ENCODE assay signal across 8 cellular contexts in genomic region chr14:66508846-66509621, GRCh38. TPM values are rescaled to one million over a fixed set of nuclear protein-coding genes. Genes with fewer than 3 reads are reported as not detected.
A peak's percentile ranks its signal among the peaks of the same experiment; 100 is the strongest.
DNase-seq lines count a peak whose midpoint lies in the region; ATAC-seq and TF ChIP-seq lines count a peak whose summit lies in the region.

No MANE protein-coding gene starts in this region.

- DNase-seq in BJ (ENCODE audit: low read depth) (no peak), KBM-7 (peak; percentile 44), kidney epithelial cell (ENCODE audit: low read depth) (no peak)
- DNase-seq in activated CD4-positive, CD25-positive, alpha-beta regulatory T cell (lab: John Stamatoyannopoulos, UW): peak in 3 of 4 experiments; percentile 7 to 22 (median 9)
- DNase-seq in central memory CD4-positive, alpha-beta T cell: peak; percentile 45
- peak; percentile 43 for DNase-seq in stimulated activated CD4-positive, alpha-beta T cell treated with anti-CD3 and anti-CD28 coated beads, Interleukin-12 subunit alpha, Interleukin-12 subunit beta, amount 100 ng/mL, for 4 hours

- TF ChIP-seq CTCF in BJ (IDR thresholded peaks at IDR 0.05; ENCODE audit: insufficient read depth, low read depth, low read length) (no peak), kidney epithelial cell (IDR thresholded peaks at IDR 0.05; ENCODE audit: insufficient read depth, low read length, poor library complexity, severe bottlenecking) (no peak)

- ATAC-seq in GM19351 (IDR thresholded peaks at IDR 0.05; ENCODE audit: unreplicated experiment): peak; percentile 17
- no peak for ATAC-seq in HG03442 (IDR thresholded peaks at IDR 0.05; ENCODE audit: unreplicated experiment)

- POLR2A ChIA-PET in BJ (lab: Charles Lee): interaction anchor here (0.6 kb wide), 1 partner anchor 119 kb away, joined by 11 read pairs; no protein-coding TSS in a partner anchor

- CTCF ChIA-PET in BJ (lab: Yijun Ruan, JAX): interaction anchor here (2.1 kb wide), 1 partner anchor 12 kb away, joined by 12 read pairs; no protein-coding TSS in a partner anchor

- H3K27me3 ChIP-seq in BJ (ENCODE audit: control insufficient read depth, insufficient read depth, low read length) (no peaks in the 10 kb centered on the region), kidney epithelial cell (ENCODE audit: control insufficient read depth, insufficient read depth, low read length) (no peaks in the 10 kb centered on the region)

- H3K4me3 ChIP-seq in BJ (ENCODE audit: low read depth, low read length): peak overlapping the region; percentile 85
- peak overlapping the region; percentile 82 for H3K4me3 ChIP-seq in kidney epithelial cell (ENCODE audit: low read depth, low read length)

- in situ Hi-C loops in KBM-7 (cut with MboI; ENCODE audit: low pct_unique_long_range_greater_than_20kb, low sequenced_read_pairs): no loop called here

- H3K36me3 ChIP-seq in BJ (ENCODE audit: control insufficient read depth, insufficient read depth, low read length): no peaks in the 10 kb centered on the region
- no peaks in the 10 kb centered on the region for H3K36me3 ChIP-seq in kidney epithelial cell (ENCODE audit: control insufficient read depth, insufficient read depth, low read length)

RNA-seq across cellular contexts. Expression of gene GPHN, which starts 1.1 kb away (rescaled TPM):
- 7.2 and 7.7 TPM in 2 replicates for polyA plus RNA-seq in BJ (2011; rRNA removed)
- polyA minus RNA-seq in BJ (2011; rRNA and poly(A)+ RNA removed): 15.4 and 15.7 TPM in 2 replicates
- total RNA-seq in kidney epithelial cell: 7.5 and 12.9 TPM in 2 replicates

RNA-seq across cellular contexts. Expression of gene CCDC196, which starts 22.9 kb away (rescaled TPM):
- not detected in 2 replicates for polyA plus RNA-seq in BJ (2011; rRNA removed)
- polyA minus RNA-seq in BJ (2011; rRNA and poly(A)+ RNA removed): not detected in 2 replicates
- not detected in 2 replicates for total RNA-seq in kidney epithelial cell

Comparison
In these comparisons a context has a peak if more than half of its experiments do, and no peak if none do; other contexts are left out.
1. DNase-seq: peak in KBM-7 (single experiment), activated CD4-positive, CD25-positive, alpha-beta regulatory T cell (3 of 4), central memory CD4-positive, alpha-beta T cell (single experiment) and stimulated activated CD4-positive, alpha-beta T cell treated with anti-CD3 and anti-CD28 coated beads, Interleukin-12 subunit alpha, Interleukin-12 subunit beta, amount 100 ng/mL, for 4 hours (single experiment); none in BJ (single experiment) and kidney epithelial cell (single experiment).